ENCODE assay signal across 8 cellular contexts in genomic region chr14:75003250-75004027, GRCh38. TPM values are rescaled to one million over a fixed set of nuclear protein-coding genes. Genes with fewer than 3 reads are reported as not detected.
A peak's percentile ranks its signal among the peaks of the same experiment; 100 is the strongest.
DNase-seq lines count a peak whose midpoint lies in the region; ATAC-seq and TF ChIP-seq lines count a peak whose summit lies in the region.

No MANE protein-coding gene starts in this region.

- DNase-seq in NCI-H1417 (lab: John Stamatoyannopoulos, UW) (peak in 2 of 3 experiments; percentile 41 to 50), NCI-H1417 treated with DMSO at 0.1 percent for 48 hours (lab: John Stamatoyannopoulos, UW) (no peak), WERI-Rb-1 (no peak), glutamatergic neuron (no peak), NCI-H524 treated with DMSO at 0.1 percent for 48 hours (lab: John Stamatoyannopoulos, UW) (no peak), middle frontal gyrus (ENCODE audit: extremely low spot score, low spot score) (no peak)

- peaks cover 6% of the 10 kb centered on the region for H3K4me1 Mint-ChIP-seq in glutamatergic neuron (ENCODE audit: low read depth, unreplicated experiment)

- no peak for ATAC-seq in GM18907 (IDR thresholded peaks at IDR 0.05; ENCODE audit: unreplicated experiment)

- H3K36me3 Mint-ChIP-seq in glutamatergic neuron (ENCODE audit: unreplicated experiment), result no peaks in the 10 kb centered on the region

- H3K9me3 ChIP-seq in WERI-Rb-1 (ENCODE audit: severe bottlenecking), result no peaks in the 10 kb centered on the region

- H3K36me3 ChIP-seq in WERI-Rb-1, result peaks cover 43% of the 10 kb centered on the region

- peak overlapping the region; percentile 88 for H3K4me3 Mint-ChIP-seq in glutamatergic neuron (ENCODE audit: unreplicated experiment)

- H3K4me3 ChIP-seq in WERI-Rb-1 (ENCODE audit: low read depth, low read length) (peak overlapping the region; percentile 79), skin epidermis (peak overlapping the region; percentile 71 to 95 (median 88))

- H3K27ac ChIP-seq in WERI-Rb-1, result peak overlapping the region; percentile 55
- peak overlapping the region; percentile 66 to 94 (median 88) for H3K27ac ChIP-seq in skin epidermis

- no peak overlapping the region for H3K27ac Mint-ChIP-seq in glutamatergic neuron (ENCODE audit: unreplicated experiment)

- TF ChIP-seq CTCF in WERI-Rb-1 (IDR thresholded peaks at IDR 0.05; ENCODE audit: low read depth, low read length), result no peak
- no peak for TF ChIP-seq CTCF in glutamatergic neuron (IDR thresholded peaks at IDR 0.05; ENCODE audit: partially characterized antibody, unreplicated experiment)

- H3K27me3 ChIP-seq in WERI-Rb-1 (ENCODE audit: insufficient read depth, low read depth, severe bottlenecking), result no peaks in the 10 kb centered on the region

- peaks cover 2% of the 10 kb centered on the region for H3K9me3 Mint-ChIP-seq in glutamatergic neuron (ENCODE audit: unreplicated experiment)

- no peaks in the 10 kb centered on the region for H3K27me3 Mint-ChIP-seq in glutamatergic neuron (ENCODE audit: unreplicated experiment)

RNA-seq across cellular contexts. Expression of gene EIF2B2, which starts 0.7 kb away (rescaled TPM):
- total RNA-seq in glutamatergic neuron (ENCODE audit: unreplicated experiment), result 39.6 TPM

RNA-seq across cellular contexts. Expression of gene MLH3, which starts 47.8 kb away (rescaled TPM):
- total RNA-seq in glutamatergic neuron (ENCODE audit: unreplicated experiment), result 17.1 TPM

RNA-seq across cellular contexts. Expression of gene PGF, which starts 48.0 kb away (rescaled TPM):
- 7.9 TPM for total RNA-seq in glutamatergic neuron (ENCODE audit: unreplicated experiment)

Comparison
In these comparisons a context has a peak if more than half of its experiments do, and no peak if none do; other contexts are left out.
1. DNase-seq: peak in NCI-H1417 (2 of 3); none in NCI-H1417 treated with DMSO at 0.1 percent for 48 hours (single experiment), WERI-Rb-1 (single experiment), glutamatergic neuron (single experiment), NCI-H524 treated with DMSO at 0.1 percent for 48 hours (single experiment) and middle frontal gyrus (single experiment).